12 cellular contexts compared by ENCODE assay signal in genomic region chr6:11212625-11213024, GRCh38. TPM values are rescaled to one million over a fixed set of nuclear protein-coding genes. Genes with fewer than 3 reads are reported as not detected.
DNase-seq lines count a peak whose midpoint lies in the region; ATAC-seq and TF ChIP-seq lines count a peak whose summit lies in the region.
"Had no signal": no experiment of that assay in that cellular context is flagged by ENCODE, and none has a peak within 500 bp of the region (broad histone marks: within the 10 kb centered on the region; RNA-seq: fewer than 3 reads in every experiment).

No MANE protein-coding gene starts in this region.

- peak overlapping the region in 3 of 5 donors; percentile 17 to 76 (median 28) for H3K4me3 Mint-ChIP-seq in immature natural killer cell
- H3K4me3 Mint-ChIP-seq: stimulated activated memory B cell treated with anti-CD40 and anti-IgM and Interleukin-4, amounts not matched to agents 10 μg/mL and 1 μg/mL and 100 μg/mL, for 72 hours had no signal

- peak overlapping the region; percentile 1; the same call in 1 of the 2 replicates for H3K18ac ChIP-seq in IMR-90 (ENCODE audit: low read depth, low read length)

- H3K36me3 ChIP-seq in IMR-90 (ENCODE audit: control insufficient read depth, insufficient read depth, low read length) (peaks cover 3% of the 10 kb centered on the region; the same call in 1 of the 2 replicates), brain microvascular endothelial cell (replicated peaks) (peaks cover 6% of the 10 kb centered on the region), stomach (peaks cover 0 to 44% (median 18%) of the 10 kb centered on the region in 4 donors), WERI-Rb-1 (no peaks in the 10 kb centered on the region)
- H3K36me3 ChIP-seq: ovary had no signal

- intact Hi-C loops in IMR-90 (cut with micrococcal nuclease): no loop called here
- intact Hi-C loops in stomach (cut with DNase I; ENCODE audit: low total_unique reads): no loop called here

- peak overlapping the region; percentile 31; the same call in 1 of the 2 replicates for H4K5ac ChIP-seq in IMR-90 (ENCODE audit: low read depth, low read length)

- H2AK9ac ChIP-seq in IMR-90 (replicated peaks; ENCODE audit: low read depth, low read length, poor library complexity): no peak overlapping the region

- peak overlapping the region; percentile 53 for H3K14ac ChIP-seq in IMR-90 (replicated peaks; ENCODE audit: low read depth, low read length)

- H3K27ac ChIP-seq in IMR-90 (ENCODE audit: insufficient read depth, low read length): no peak overlapping the region
- H3K27ac ChIP-seq in brain microvascular endothelial cell: peak overlapping the region; percentile 51
- H3K27ac ChIP-seq in stomach: peak overlapping the region in 4 of 5 donors; percentile 74 to 85 (median 82)
- H3K27ac ChIP-seq in WERI-Rb-1: no peak overlapping the region
- H3K27ac ChIP-seq: ovary had no signal

- no peak for TF ChIP-seq RAD21 in IMR-90 (IDR thresholded peaks at IDR 0.05; ENCODE audit: low read length)

- H2AK5ac ChIP-seq in IMR-90 (ENCODE audit: low read depth, low read length): peak overlapping the region; percentile 9; the same call in 1 of the 2 replicates

- peak overlapping the region; percentile 57 to 98 (median 88) for H3K27ac Mint-ChIP-seq in immature natural killer cell
- H3K27ac Mint-ChIP-seq: stimulated activated memory B cell treated with anti-CD40 and anti-IgM and Interleukin-4, amounts not matched to agents 10 μg/mL and 1 μg/mL and 100 μg/mL, for 72 hours had no signal

- H2BK120ac ChIP-seq in IMR-90 (ENCODE audit: low read depth, low read length): peak overlapping the region; percentile 78

- peaks cover 19% of the 10 kb centered on the region for H3K4me1 ChIP-seq in IMR-90 (ENCODE audit: control insufficient read depth, insufficient read depth, low read length)
- peaks cover 58 to 84% (median 66%) of the 10 kb centered on the region in 4 donors for H3K4me1 ChIP-seq in stomach

- no peak for TF ChIP-seq CTCF in IMR-90 (conservative IDR thresholded peaks at IDR 0.05; ENCODE audit: low read depth, low read length)
- no peak for TF ChIP-seq CTCF in brain microvascular endothelial cell (IDR thresholded peaks at IDR 0.05; ENCODE audit: low read depth, low read length, missing control alignments)
- no peak for TF ChIP-seq CTCF in stomach (IDR thresholded peaks at IDR 0.05)
- TF ChIP-seq CTCF in WERI-Rb-1 (IDR thresholded peaks at IDR 0.05; ENCODE audit: low read depth, low read length): no peak

- H3K27me3 ChIP-seq in IMR-90 (ENCODE audit: control insufficient read depth, insufficient read depth, low read length) (no peaks in the 10 kb centered on the region), brain microvascular endothelial cell (replicated peaks) (no peaks in the 10 kb centered on the region), stomach (no peaks in the 10 kb centered on the region), WERI-Rb-1 (ENCODE audit: insufficient read depth, low read depth, severe bottlenecking) (no peaks in the 10 kb centered on the region)
- H3K27me3 ChIP-seq: ovary had no signal

- peaks cover 7% of the 10 kb centered on the region; the same call in 1 of the 2 replicates for H4K20me1 ChIP-seq in IMR-90 (ENCODE audit: insufficient read depth, low read length)

- peak overlapping the region; percentile 10; the same call in 1 of the 2 replicates for H3K23ac ChIP-seq in IMR-90 (ENCODE audit: low read depth, low read length)

- peak overlapping the region; percentile 41 for H2BK20ac ChIP-seq in IMR-90 (ENCODE audit: low read depth, low read length)

- no peak overlapping the region for H3K56ac ChIP-seq in IMR-90 (ENCODE audit: extremely low read depth, insufficient read depth, low read length)

- H3K9me3 Mint-ChIP-seq in immature natural killer cell: no peaks in the 10 kb centered on the region
- H3K9me3 Mint-ChIP-seq: stimulated activated memory B cell treated with anti-CD40 and anti-IgM and Interleukin-4, amounts not matched to agents 10 μg/mL and 1 μg/mL and 100 μg/mL, for 72 hours had no signal

- peak overlapping the region; percentile 12 for H2BK5ac ChIP-seq in IMR-90 (ENCODE audit: low read depth, low read length, poor library complexity, severe bottlenecking)

- H3K27me3 Mint-ChIP-seq in immature natural killer cell (ENCODE audit: low read depth in 3 of 3): peaks cover 0 to 5% (median 3%) of the 10 kb centered on the region in 3 donors
- H3K27me3 Mint-ChIP-seq: stimulated activated memory B cell treated with anti-CD40 and anti-IgM and Interleukin-4, amounts not matched to agents 10 μg/mL and 1 μg/mL and 100 μg/mL, for 72 hours had no signal

- CTCF ChIA-PET in IMR-90 (lab: Yijun Ruan, JAX): interaction anchor here (0.6 to 1.4 kb wide), 3 partner anchors 11 to 363 kb away, joined by 3 to 4 read pairs (median 3); no protein-coding TSS in a partner anchor

- peaks cover 26 to 55% (median 34%) of the 10 kb centered on the region in 3 donors for H3K36me3 Mint-ChIP-seq in immature natural killer cell

- peak overlapping the region; percentile 76 for H4K91ac ChIP-seq in IMR-90 (ENCODE audit: insufficient read depth, low read depth, low read length)

- dilution Hi-C loops in IMR-90 (cut with HindIII; ENCODE audit: low sequenced_read_pairs, unreplicated experiment): no loop called here

- peak overlapping the region in 1 of 2 experiments; percentile 79; a peak in 3 of 4 replicates for H4K8ac ChIP-seq in IMR-90 (ENCODE audit: low read depth in 2 of 2, low read length in 2 of 2)

- whole genome bisulfite sequencing in IMR-90 (ENCODE audit: extremely low coverage in 2 of 2, insufficient read length in 1 of 2), 2 experiments: no CpG with 5 or more reads among the region's 4 CpGs
- WGBS in stomach, 5 donors: 44 to 63% (median 58%) methylated on average over 4 of the region's 4 CpGs

- H3K9ac ChIP-seq in IMR-90 (ENCODE audit: low read depth, low read length): no peak overlapping the region

- H3K4me3 ChIP-seq in IMR-90 (ENCODE audit: insufficient read depth, low read depth, low read length) (no peak overlapping the region), brain microvascular endothelial cell (ENCODE audit: low read depth, low read length) (no peak overlapping the region), stomach (no peak overlapping the region), WERI-Rb-1 (ENCODE audit: low read depth, low read length) (no peak overlapping the region)
- H3K4me3 ChIP-seq: ovary had no signal

- H3K9me3 ChIP-seq in IMR-90 (ENCODE audit: control insufficient read depth, insufficient read depth, low read length): no peaks in the 10 kb centered on the region
- no peaks in the 10 kb centered on the region for H3K9me3 ChIP-seq in stomach
- H3K9me3 ChIP-seq in WERI-Rb-1 (ENCODE audit: severe bottlenecking): no peaks in the 10 kb centered on the region
- H3K9me3 ChIP-seq: ovary had no signal

- no peak overlapping the region for H2AFZ ChIP-seq in IMR-90 (replicated peaks; ENCODE audit: low read length, poor library complexity)

- H3K4me1 Mint-ChIP-seq in immature natural killer cell: peaks cover 94 to 100% of the 10 kb centered on the region in 2 donors

- POLR2A ChIA-PET in IMR-90 (lab: Charles Lee; ENCODE audit: unreplicated experiment): no interaction called here

- BruUV-seq in IMR-90 (replicated peaks; lab: Mats Ljungman, UMichigan): no TSS peak

- in situ Hi-C loops in IMR-90 (cut with MboI; ENCODE audit: low sequenced_read_pairs): no loop called here
- in situ Hi-C loops in brain microvascular endothelial cell (cut with HindIII; ENCODE audit: low pct_ligation_motif_present, low sequenced_read_pairs): no loop called here

- H3K4ac ChIP-seq in IMR-90 (ENCODE audit: low read depth, low read length): peak overlapping the region; percentile 55

- peak overlapping the region; percentile 41; the same call in 1 of the 3 replicates for H2BK15ac ChIP-seq in IMR-90 (ENCODE audit: low read depth, low read length)

- TF ChIP-seq EP300 in stomach (IDR thresholded peaks at IDR 0.05): no peak

- peaks cover 15 to 82% of the 10 kb centered on the region in 2 experiments; a peak in 3 of 4 replicates for H3K79me1 ChIP-seq in IMR-90 (ENCODE audit: low read depth in 1 of 2, low read length in 2 of 2)

- H3K4me2 ChIP-seq in IMR-90 (ENCODE audit: low read depth, low read length): peak overlapping the region; percentile 8; the same call in 1 of the 2 replicates

- DNase-seq in IMR-90 (peak; percentile 90), brain microvascular endothelial cell (peak; percentile 74), immature natural killer cell (no peak), stomach (no peak), NCI-H2107 treated with DMSO at 0.1 percent for 48 hours (lab: John Stamatoyannopoulos, UW; ENCODE audit: unreplicated experiment) (no peak), T-helper 2 cell (no peak), WERI-Rb-1 (no peak)
- DNase-seq: DND-41, NCI-H2029 had no signal

- H3K9me1 ChIP-seq in IMR-90 (ENCODE audit: insufficient read depth, low read length): peaks cover 25% of the 10 kb centered on the region

- ATAC-seq in IMR-90 (ENCODE audit: low read depth) (peak; percentile 64), HG02610 (IDR thresholded peaks at IDR 0.05; ENCODE audit: unreplicated experiment) (no peak)
- ATAC-seq: stimulated activated memory B cell treated with anti-CD40 and anti-IgM and Interleukin-4, amounts not matched to agents 10 μg/mL and 1 μg/mL and 100 μg/mL, for 72 hours had no signal

- TF ChIP-seq POLR2A in IMR-90 (IDR thresholded peaks at IDR 0.05; ENCODE audit: low read depth, low read length) (no peak), stomach (IDR thresholded peaks at IDR 0.05) (no peak)

TF ChIP-seq in IMR-90, 13 proteins besides CTCF, POLR2A, EP300 and RAD21 (continues in another document):
- no peak for TF ChIP-seq SMC3 (IDR thresholded peaks at IDR 0.05; ENCODE audit: low read depth, low read length)
- TF ChIP-seq, protein P1, sequence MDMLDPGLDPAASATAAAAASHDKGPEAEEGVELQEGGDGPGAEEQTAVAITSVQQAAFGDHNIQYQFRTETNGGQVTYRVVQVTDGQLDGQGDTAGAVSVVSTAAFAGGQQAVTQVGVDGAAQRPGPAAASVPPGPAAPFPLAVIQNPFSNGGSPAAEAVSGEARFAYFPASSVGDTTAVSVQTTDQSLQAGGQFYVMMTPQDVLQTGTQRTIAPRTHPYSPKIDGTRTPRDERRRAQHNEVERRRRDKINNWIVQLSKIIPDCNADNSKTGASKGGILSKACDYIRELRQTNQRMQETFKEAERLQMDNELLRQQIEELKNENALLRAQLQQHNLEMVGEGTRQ (IDR thresholded peaks at IDR 0.05; ENCODE audit: low read depth, low read length): no peak
- TF ChIP-seq RCOR1 (IDR thresholded peaks at IDR 0.05; ENCODE audit: insufficient replicate concordance, low read length): peak; percentile 41
- no peak for TF ChIP-seq RFX5 (IDR thresholded peaks at IDR 0.05; ENCODE audit: low read depth, low read length)
- TF ChIP-seq CEBPB (IDR thresholded peaks at IDR 0.05; ENCODE audit: low read depth, low read length): peak; percentile 98
- no peak for TF ChIP-seq MAFK (IDR thresholded peaks at IDR 0.05; ENCODE audit: low read depth, low read length)

RNA-seq across cellular contexts. Expression of gene NEDD9, which starts 19.8 kb away (rescaled TPM):
- total RNA-seq in IMR-90 (2012; rRNA removed) (16.5 and 16.7 TPM in 2 replicates), stomach (10 to 100 TPM; 11.3 to 97.9 (median 48.2) TPM)
- polyA plus RNA-seq in IMR-90 (2012; rRNA removed) (7.6 and 8.2 TPM in 2 replicates), immature natural killer cell (10 to 100 TPM; 26.2 to 73.6 (median 27.6) TPM), stomach (10 to 100 TPM in 1 of 3 donors, 1 to 10 TPM in 2; 4.2 to 19.6 (median 9.2) TPM)
- 5.4 and 7.2 TPM in 2 replicates for polyA plus RNA-seq in IMR-90 (2012; cell fraction: cytosol; rRNA removed)
- polyA plus RNA-seq in IMR-90 (2012; cell fraction: nucleus; rRNA removed; ENCODE audit: low replicate concordance): 9.9 and 17.1 TPM in 2 replicates

Comparison
In these comparisons a context has a peak if more than half of its experiments do, and no peak if none do; other contexts are left out.
1. DNase-seq: peak in IMR-90 (single experiment) and brain microvascular endothelial cell (single experiment); none in immature natural killer cell (0 of 3), stomach (single experiment), NCI-H2107 treated with DMSO at 0.1 percent for 48 hours (single experiment), T-helper 2 cell (0 of 5) and WERI-Rb-1 (single experiment).
2. H3K27ac ChIP-seq: peak in brain microvascular endothelial cell (single experiment) and stomach (4 of 5); none in IMR-90 (single experiment) and WERI-Rb-1 (single experiment).